In the genomic region with DNA sequence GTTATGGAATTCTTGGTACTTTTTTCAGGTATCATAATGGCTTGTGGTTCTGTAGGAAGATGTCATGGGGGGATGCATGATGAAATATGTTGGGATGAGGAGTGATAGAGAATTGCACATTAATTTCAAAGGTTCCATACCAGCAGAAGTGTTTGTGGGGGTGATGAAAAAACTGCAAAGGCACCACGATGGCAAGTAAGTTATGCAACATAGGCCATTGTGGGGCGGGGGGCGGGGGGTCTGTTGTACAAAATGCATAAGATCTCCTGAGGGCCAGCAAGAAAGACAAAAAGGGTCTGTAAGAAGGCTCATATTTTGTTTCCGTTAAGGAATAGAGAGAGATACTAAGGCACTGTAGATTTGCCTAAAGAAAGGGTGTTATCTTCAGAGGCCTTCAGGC, we compare ENCODE assay signal across 26 cellular contexts.
"Had no signal": no experiment of that assay in that cellular context is flagged by ENCODE, and none has a peak within 500 bp of the region (broad histone marks: within the 10 kb centered on the region; RNA-seq: fewer than 3 reads in every experiment).

No MANE protein-coding gene starts in this region.

- H3K4me1 Mint-ChIP-seq: endodermal cell had no signal

- H3K4me3 ChIP-seq: colonic mucosa, esophagus muscularis mucosa, heart right ventricle, lower lobe of right lung, mucosa of descending colon, prostate gland, right atrium auricular region, sigmoid colon, thoracic aorta, tibial nerve, upper lobe of right lung, uterus had no signal

- H3K27ac Mint-ChIP-seq: dendritic cell treated with granulocyte-macrophage colony-stimulating factor and Interleukin-4, amounts not matched to agents 40 ng/mL and 50 ng/mL, for 4 days; endodermal cell; stimulated activated effector memory CD8-positive, alpha-beta T cell treated with anti-CD3 and anti-CD28 coated beads, Interleukin-12 subunit alpha, Interleukin-12 subunit beta, amount 100 ng/mL, for 72 hours had no signal

- H3K9me3 ChIP-seq: colonic mucosa, esophagus muscularis mucosa, heart right ventricle, lower lobe of right lung, mucosa of descending colon, prostate gland, right atrium auricular region, sigmoid colon, thoracic aorta, tibial nerve, upper lobe of right lung, uterus had no signal

- H3K27me3 ChIP-seq: colonic mucosa, esophagus muscularis mucosa, heart right ventricle, right atrium auricular region, sigmoid colon, tibial nerve, upper lobe of right lung, uterus had no signal

- H3K4me3 Mint-ChIP-seq: dendritic cell treated with granulocyte-macrophage colony-stimulating factor and Interleukin-4, amounts not matched to agents 40 ng/mL and 50 ng/mL, for 4 days; endodermal cell; naive thymus-derived CD4-positive, alpha-beta T cell; nephron progenitor cell; stimulated activated effector memory CD8-positive, alpha-beta T cell treated with anti-CD3 and anti-CD28 coated beads, Interleukin-12 subunit alpha, Interleukin-12 subunit beta, amount 100 ng/mL, for 72 hours; stimulated activated naive CD8-positive, alpha-beta T cell treated with anti-CD3 and anti-CD28 coated beads, Interleukin-15, Interleukin-2, amounts not matched to agents 100 ng/mL and 50 ng/mL, for 24 hours had no signal

- ATAC-seq: heart right ventricle; left ventricle myocardium superior; lower lobe of right lung; mucosa of descending colon; naive thymus-derived CD4-positive, alpha-beta T cell; stimulated activated effector memory CD8-positive, alpha-beta T cell treated with anti-CD3 and anti-CD28 coated beads, Interleukin-12 subunit alpha, Interleukin-12 subunit beta, amount 100 ng/mL, for 72 hours; upper lobe of right lung had no signal

- H3K27ac ChIP-seq: colonic mucosa, esophagus muscularis mucosa, lower lobe of right lung, prostate gland, right atrium auricular region, sigmoid colon, thoracic aorta, tibial nerve, upper lobe of right lung, uterus had no signal

- H3K36me3 Mint-ChIP-seq: stimulated activated effector memory CD8-positive, alpha-beta T cell treated with anti-CD3 and anti-CD28 coated beads, Interleukin-12 subunit alpha, Interleukin-12 subunit beta, amount 100 ng/mL, for 72 hours had no signal

- H3K9me3 Mint-ChIP-seq: endodermal cell; stimulated activated effector memory CD8-positive, alpha-beta T cell treated with anti-CD3 and anti-CD28 coated beads, Interleukin-12 subunit alpha, Interleukin-12 subunit beta, amount 100 ng/mL, for 72 hours had no signal

- H3K4me1 ChIP-seq: prostate gland had no signal

- H3K36me3 ChIP-seq: colonic mucosa, esophagus muscularis mucosa, heart right ventricle, lower lobe of right lung, prostate gland, right atrium auricular region, sigmoid colon, thoracic aorta, tibial nerve, upper lobe of right lung, uterus had no signal

- DNase-seq: colonic mucosa; effector CD8-positive, alpha-beta T cell; endodermal cell; foreskin melanocyte; glutamatergic neuron; heart right ventricle; hippocampal formation; left ventricle myocardium superior; lower lobe of right lung; mucosa of descending colon; naive thymus-derived CD4-positive, alpha-beta T cell; nephron progenitor cell; nucleus accumbens; sigmoid colon; stimulated activated CD4-positive, alpha-beta T cell treated with anti-CD3 and anti-CD28 coated beads, Interleukin-2, amount 100 ng/mL, for 24 hours; stimulated activated CD4-positive, alpha-beta T cell treated with anti-CD3 and anti-CD28 coated beads, Interleukin-4, amount 100 ng/mL, for 24 hours; upper lobe of right lung; uterus had no signal
